ENCODE assay signal across 12 cellular contexts in the genomic region with DNA sequence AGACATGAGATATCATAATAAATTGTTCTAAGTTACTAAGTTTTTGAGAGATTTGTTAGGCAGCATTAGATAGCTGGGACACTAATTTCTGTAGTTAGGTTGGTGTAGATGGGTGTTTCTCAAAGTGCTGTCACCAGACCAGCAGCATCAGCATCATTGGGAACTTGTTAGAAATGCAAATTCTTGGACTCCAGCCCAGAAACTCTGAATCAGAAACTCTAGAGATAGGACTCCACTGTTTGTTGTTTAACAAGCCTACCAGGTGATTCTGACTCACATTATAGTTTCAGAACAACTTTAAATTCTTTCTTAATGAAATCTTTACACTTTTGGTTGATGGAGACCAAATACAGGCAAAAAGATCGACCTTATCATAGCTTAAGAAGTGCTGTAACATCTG.
A peak's percentile ranks its signal among the peaks of the same experiment; 100 is the strongest.
DNase-seq lines count a peak whose midpoint lies in the region; TF ChIP-seq lines count a peak whose summit lies in the region.
"Had no signal": no experiment of that assay in that cellular context is flagged by ENCODE, and none has a peak within 500 bp of the region (broad histone marks: within the 10 kb centered on the region; RNA-seq: fewer than 3 reads in every experiment).

No MANE protein-coding gene starts in this region.

- CTCF ChIA-PET in MCF 10A (lab: Yijun Ruan, JAX): interaction anchor here (0.9 to 1.1 kb wide), 3 partner anchors 22 to 908 kb away, joined by 3 to 4 read pairs (median 3); no protein-coding TSS in a partner anchor
- CTCF ChIA-PET in activated CD4-positive, alpha-beta memory T cell treated with anti-CD3 and anti-CD28 coated beads, Interleukin-2, amount 10 ng/mL, durations not matched to agents 7 days and 5 days (lab: Charles Lee): interaction anchor here (0.7 kb wide), 1 partner anchor 1847 kb away, joined by 3 read pairs; no protein-coding TSS in a partner anchor

- no TSS peak for BruUV-seq in MCF 10A (replicated peaks; lab: Mats Ljungman, UMichigan)

- H3K4me3 ChIP-seq in breast epithelium (no peak overlapping the region), fibroblast of mammary gland (ENCODE audit: control insufficient read depth, low read depth, low read length) (no peak overlapping the region)
- H3K4me3 ChIP-seq: heart right ventricle, upper lobe of left lung had no signal

- H3K4me3 Mint-ChIP-seq in MCF 10A (ENCODE audit: unreplicated experiment): no peak overlapping the region
- H3K4me3 Mint-ChIP-seq in activated CD4-positive, alpha-beta memory T cell treated with anti-CD3 and anti-CD28 coated beads, Interleukin-2, amount 10 ng/mL, durations not matched to agents 7 days and 5 days: no peak overlapping the region
- H3K4me3 Mint-ChIP-seq: brain had no signal

- H3K36me3 Mint-ChIP-seq in MCF 10A (ENCODE audit: insufficient read depth, unreplicated experiment): no peaks in the 10 kb centered on the region
- no peaks in the 10 kb centered on the region for H3K36me3 Mint-ChIP-seq in activated CD4-positive, alpha-beta memory T cell treated with anti-CD3 and anti-CD28 coated beads, Interleukin-2, amount 10 ng/mL, durations not matched to agents 7 days and 5 days (ENCODE audit: low read depth)
- H3K36me3 Mint-ChIP-seq: brain had no signal

- no peak overlapping the region for H3K27ac ChIP-seq in breast epithelium
- H3K27ac ChIP-seq: heart right ventricle, upper lobe of left lung had no signal

- H3K27me3 ChIP-seq in breast epithelium: no peaks in the 10 kb centered on the region
- H3K27me3 ChIP-seq: heart right ventricle, upper lobe of left lung had no signal

- DNase-seq in MCF 10A (ENCODE audit: unreplicated experiment) (peak; percentile 83), breast epithelium (ENCODE audit: low spot score in 2 of 2) (no peak), RKO (ENCODE audit: low spot score) (peak; percentile 84), fibroblast of mammary gland (ENCODE audit: low read depth) (peak; percentile 77), NCI-H1105 treated with DMSO at 0.1 percent for 48 hours (lab: John Stamatoyannopoulos, UW) (no peak), C1 segment of cervical spinal cord (lab: John Stamatoyannopoulos, UW) (no peak)
- no peak for DNase-seq in activated CD4-positive, alpha-beta memory T cell treated with anti-CD3 and anti-CD28 coated beads, Interleukin-2, amount 10 ng/mL, durations not matched to agents 7 days and 5 days
- DNase-seq in activated CD4-positive, CD25-positive, alpha-beta regulatory T cell (lab: John Stamatoyannopoulos, UW): no peak
- DNase-seq: heart right ventricle, NCI-H82, upper lobe of left lung had no signal

- TF ChIP-seq CTCF in MCF 10A (IDR thresholded peaks at IDR 0.05; ENCODE audit: unreplicated experiment) (no peak), breast epithelium (IDR thresholded peaks at IDR 0.05) (no peak), fibroblast of mammary gland (conservative IDR thresholded peaks at IDR 0.05; ENCODE audit: control insufficient read depth, insufficient read depth, low read depth, low read length) (no peak)

- H3K4me1 Mint-ChIP-seq in MCF 10A (ENCODE audit: insufficient read depth, unreplicated experiment): peaks cover 6% of the 10 kb centered on the region
- no peaks in the 10 kb centered on the region for H3K4me1 Mint-ChIP-seq in activated CD4-positive, alpha-beta memory T cell treated with anti-CD3 and anti-CD28 coated beads, Interleukin-2, amount 10 ng/mL, durations not matched to agents 7 days and 5 days
- H3K4me1 Mint-ChIP-seq: brain had no signal

- intact Hi-C loops in MCF 10A (cut with micrococcal nuclease): loop anchor here (10.0 kb wide), 1 partner anchor 877 kb away; no protein-coding TSS in a partner anchor
- intact Hi-C loops in breast epithelium (cut with DNase I; ENCODE audit: low total_unique reads): no loop called here

- no peaks in the 10 kb centered on the region for H3K4me1 ChIP-seq in breast epithelium
- H3K4me1 ChIP-seq: heart right ventricle, upper lobe of left lung had no signal

- peak overlapping the region; percentile 78 for H3K27ac Mint-ChIP-seq in MCF 10A (ENCODE audit: low read depth, unreplicated experiment)
- H3K27ac Mint-ChIP-seq in activated CD4-positive, alpha-beta memory T cell treated with anti-CD3 and anti-CD28 coated beads, Interleukin-2, amount 10 ng/mL, durations not matched to agents 7 days and 5 days: no peak overlapping the region
- H3K27ac Mint-ChIP-seq: brain had no signal

- H3K9me3 ChIP-seq in breast epithelium: no peaks in the 10 kb centered on the region
- H3K9me3 ChIP-seq: heart right ventricle, upper lobe of left lung had no signal

- H3K36me3 ChIP-seq in breast epithelium: no peaks in the 10 kb centered on the region
- H3K36me3 ChIP-seq: heart right ventricle, upper lobe of left lung had no signal

- POLR2A ChIA-PET in MCF 10A (lab: Yijun Ruan, JAX): no interaction called here
- POLR2A ChIA-PET in activated CD4-positive, alpha-beta memory T cell treated with anti-CD3 and anti-CD28 coated beads, Interleukin-2, amount 10 ng/mL, durations not matched to agents 7 days and 5 days (lab: Charles Lee): no interaction called here

- H3K27me3 Mint-ChIP-seq in MCF 10A (ENCODE audit: insufficient read depth, unreplicated experiment): no peaks in the 10 kb centered on the region
- no peaks in the 10 kb centered on the region for H3K27me3 Mint-ChIP-seq in activated CD4-positive, alpha-beta memory T cell treated with anti-CD3 and anti-CD28 coated beads, Interleukin-2, amount 10 ng/mL, durations not matched to agents 7 days and 5 days
- H3K27me3 Mint-ChIP-seq: brain had no signal

- H3K9me3 Mint-ChIP-seq in MCF 10A (ENCODE audit: unreplicated experiment): no peaks in the 10 kb centered on the region
- no peaks in the 10 kb centered on the region for H3K9me3 Mint-ChIP-seq in activated CD4-positive, alpha-beta memory T cell treated with anti-CD3 and anti-CD28 coated beads, Interleukin-2, amount 10 ng/mL, durations not matched to agents 7 days and 5 days
- H3K9me3 Mint-ChIP-seq: brain had no signal

- TF ChIP-seq POLR2A in breast epithelium (IDR thresholded peaks at IDR 0.05): no peak

Comparison
In these comparisons a context has a peak if more than half of its experiments do, and no peak if none do; other contexts are left out.
1. DNase-seq: peak in MCF 10A (single experiment), RKO (single experiment) and fibroblast of mammary gland (single experiment); none in breast epithelium (0 of 2), activated CD4-positive, alpha-beta memory T cell treated with anti-CD3 and anti-CD28 coated beads, Interleukin-2, amount 10 ng/mL, durations not matched to agents 7 days and 5 days (single experiment), NCI-H1105 treated with DMSO at 0.1 percent for 48 hours (single experiment), activated CD4-positive, CD25-positive, alpha-beta regulatory T cell (0 of 4) and C1 segment of cervical spinal cord (0 of 14).